11 cellular contexts compared by ENCODE assay signal in the genomic region with DNA sequence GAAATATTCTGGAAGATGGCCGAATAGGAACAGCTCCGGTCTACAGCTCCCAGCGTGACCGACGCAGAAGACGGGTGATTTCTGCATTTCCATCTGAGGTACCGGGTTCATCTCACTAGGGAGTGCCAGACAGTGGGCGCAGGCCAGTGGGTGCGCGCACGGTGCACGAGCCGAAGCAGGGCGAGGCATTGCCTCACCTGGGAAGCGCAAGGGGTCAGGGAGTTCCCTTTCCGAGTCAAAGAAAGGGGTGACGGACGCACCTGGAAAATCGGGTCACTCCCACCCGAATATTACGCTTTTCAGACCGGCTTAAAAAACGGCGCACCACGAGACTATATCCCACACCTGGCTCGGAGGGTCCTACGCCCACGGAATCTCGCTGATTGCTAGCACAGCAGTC. TPM values are rescaled to one million over a fixed set of nuclear protein-coding genes. Genes with fewer than 3 reads are reported as not detected.
DNase-seq lines count a peak whose midpoint lies in the region; ATAC-seq and TF ChIP-seq lines count a peak whose summit lies in the region.
"Not testable (repeated sequence)": the region's sequence is repeated elsewhere in the genome, so short reads cannot be mapped to it uniquely, and the experiment has no call there.
"Had no signal": no experiment of that assay in that cellular context is flagged by ENCODE, and none has a peak within 500 bp of the region (broad histone marks: within the 10 kb centered on the region; RNA-seq: fewer than 3 reads in every experiment).

No MANE protein-coding gene starts in this region.

- not testable (repeated sequence) for H3K4me1 ChIP-seq in GM23338 (ENCODE audit: insufficient read depth); HUES6 (ENCODE audit: control insufficient read depth, insufficient read depth, low read length); PC-9 (replicated peaks; ENCODE audit: insufficient read depth); endodermal cell (ENCODE audit: control insufficient read depth, insufficient read depth, low read length); hepatocyte (ENCODE audit: insufficient read depth); neural progenitor cell; smooth muscle cell (ENCODE audit: low read depth)

- not testable (repeated sequence) for H3K9me3 Mint-ChIP-seq in GM23338, neural progenitor cell
- H3K9me3 Mint-ChIP-seq in endodermal cell (peaks cover 34% of the 10 kb centered on the region), nephron (peaks cover 10% of the 10 kb centered on the region)

- H3K27ac Mint-ChIP-seq in GM23338, neural progenitor cell: not testable (repeated sequence)
- peak overlapping the region; percentile 87 for H3K27ac Mint-ChIP-seq in endodermal cell
- peak overlapping the region in 1 of 3 experiments; percentile 20 for H3K27ac Mint-ChIP-seq in nephron

- H3K27ac ChIP-seq in GM23338 (ENCODE audit: low read depth); HUES6 (ENCODE audit: low read depth, low read length); PC-9; endodermal cell (ENCODE audit: low read depth, low read length); hepatocyte; neural progenitor cell; smooth muscle cell (ENCODE audit: low read depth): not testable (repeated sequence)

- H3K4me2 ChIP-seq in GM23338 (peak overlapping the region; percentile 66; the same call in 1 of the 2 replicates), PC-9 (0 out of 2 replicates have a peak overlapping the region, but pooled peaks have one; percentile 55), hepatocyte (peak overlapping the region; percentile 7), neural progenitor cell (peak overlapping the region; percentile 45), smooth muscle cell (peak overlapping the region; percentile 12)

- not testable (repeated sequence) for H3F3A ChIP-seq in GM23338 (replicated peaks; ENCODE audit: low read depth); PC-9 (ENCODE audit: insufficient read depth, low read depth); neural progenitor cell (ENCODE audit: low read depth); smooth muscle cell (ENCODE audit: low read depth)

- not testable (repeated sequence) for H3K36me3 Mint-ChIP-seq in GM23338 (ENCODE audit: low read depth); endodermal cell (ENCODE audit: low read depth); nephron (ENCODE audit: low read depth); neural progenitor cell

- not testable (repeated sequence) for BruUV-seq in PC-9 (replicated peaks; lab: Mats Ljungman, UMichigan)

- CTCF ChIA-PET in PC-9 (lab: Charles Lee) = not testable (repeated sequence)

- not testable (repeated sequence) for H3K9me3 ChIP-seq in HUES6 (ENCODE audit: control insufficient read depth, insufficient read depth, low read depth, low read length); PC-9 (ENCODE audit: insufficient read depth, low read depth); hepatocyte (ENCODE audit: low read depth); neural progenitor cell (ENCODE audit: low read depth); smooth muscle cell (replicated peaks; ENCODE audit: low read depth)
- peaks cover 19% of the 10 kb centered on the region for H3K9me3 ChIP-seq in endodermal cell (ENCODE audit: control insufficient read depth, low read length)

- not testable (repeated sequence) for ATAC-seq in GM23338

- not testable (repeated sequence) for H3K9ac ChIP-seq in HUES6 (ENCODE audit: low read length); endodermal cell (ENCODE audit: extremely low read depth, low read length, poor library complexity, severe bottlenecking); neural progenitor cell; smooth muscle cell (ENCODE audit: low read depth)

- H3K4me3 Mint-ChIP-seq in GM23338 (peak overlapping the region; percentile 58; the same call in 2 of the 3 replicates), endodermal cell (peak overlapping the region; percentile 48), nephron (peak overlapping the region; percentile 57 to 71 (median 65)), neural progenitor cell (peak overlapping the region; percentile 68)

- not testable (repeated sequence) for H3K36me3 ChIP-seq in GM23338 (ENCODE audit: insufficient read depth); HUES6 (ENCODE audit: control insufficient read depth, insufficient read depth, low read length); PC-9 (ENCODE audit: low read depth); endodermal cell (ENCODE audit: control insufficient read depth, insufficient read depth, low read length); hepatocyte (replicated peaks; ENCODE audit: insufficient read depth, low read depth); neural progenitor cell; smooth muscle cell (ENCODE audit: low read depth)

- POLR2A ChIA-PET in PC-9 (lab: Charles Lee; ENCODE audit: unreplicated experiment) = not testable (repeated sequence)

- intact Hi-C loops in PC-9 (cut with micrococcal nuclease; ENCODE audit: unreplicated experiment) = not testable (repeated sequence)

- not testable (repeated sequence) for DNase-seq in GM23338 (ENCODE audit: low spot score); PC-9; endodermal cell; hepatocyte (ENCODE audit: low spot score); neural progenitor cell (ENCODE audit: low spot score); smooth muscle cell (lab: John Stamatoyannopoulos, UW; ENCODE audit: unreplicated experiment)

- H2AFZ ChIP-seq in GM23338; PC-9; hepatocyte; neural progenitor cell (replicated peaks); smooth muscle cell (ENCODE audit: low read depth): not testable (repeated sequence)

- H3K27me3 ChIP-seq in GM23338 (ENCODE audit: insufficient read depth); HUES6 (ENCODE audit: control insufficient read depth, insufficient read depth, low read length); PC-9 (ENCODE audit: insufficient read depth, low read depth); endodermal cell (ENCODE audit: control insufficient read depth, insufficient read depth, low read length, poor library complexity, severe bottlenecking); hepatocyte; neural progenitor cell; smooth muscle cell (ENCODE audit: low read depth): not testable (repeated sequence)

- H3K4me1 Mint-ChIP-seq in GM23338, endodermal cell, nephron, neural progenitor cell: not testable (repeated sequence)

- TF ChIP-seq CTCF in GM23338 (conservative IDR thresholded peaks at IDR 0.05; ENCODE audit: low read depth in 2 of 2); PC-9 (conservative IDR thresholded peaks at IDR 0.05); endodermal cell (conservative IDR thresholded peaks at IDR 0.05); hepatocyte (IDR thresholded peaks at IDR 0.05; ENCODE audit: poor library complexity); nephron (IDR thresholded peaks at IDR 0.05; ENCODE audit: unreplicated experiment in 3 of 3); neural progenitor cell (IDR thresholded peaks at IDR 0.05); smooth muscle cell (IDR thresholded peaks at IDR 0.05; ENCODE audit: borderline replicate concordance, insufficient read depth, poor library complexity, severe bottlenecking): not testable (repeated sequence)

- H3K27me3 Mint-ChIP-seq in GM23338 (ENCODE audit: insufficient read depth, low read depth, poor library complexity); endodermal cell (ENCODE audit: insufficient read depth); nephron (ENCODE audit: low read depth); neural progenitor cell (ENCODE audit: insufficient read depth, low read depth): not testable (repeated sequence)

- peak overlapping the region; percentile 45 for H3K4me3 ChIP-seq in GM23338
- peak overlapping the region; percentile 34; the same call in 1 of the 2 replicates for H3K4me3 ChIP-seq in HUES6 (ENCODE audit: low read depth, low read length)
- peak overlapping the region; percentile 24; the same call in 1 of the 2 replicates for H3K4me3 ChIP-seq in PC-9
- not testable (repeated sequence) for H3K4me3 ChIP-seq in endodermal cell (ENCODE audit: low read length); hepatocyte; smooth muscle cell
- peak overlapping the region; percentile 9 for H3K4me3 ChIP-seq in neural progenitor cell

- H4K20me1 ChIP-seq in GM23338 (replicated peaks; ENCODE audit: insufficient read depth); PC-9 (ENCODE audit: insufficient read depth); hepatocyte (ENCODE audit: insufficient read depth, poor library complexity, severe bottlenecking); neural progenitor cell (ENCODE audit: low read depth); smooth muscle cell (ENCODE audit: low read depth): not testable (repeated sequence)

- not testable (repeated sequence) for H3K79me2 ChIP-seq in GM23338 (replicated peaks; ENCODE audit: insufficient read depth); PC-9 (ENCODE audit: low read depth); hepatocyte; neural progenitor cell (ENCODE audit: low read depth); smooth muscle cell (ENCODE audit: low read depth)

- WGBS in endodermal cell (ENCODE audit: insufficient coverage in 1 of 2, insufficient read length in 1 of 2), 2 experiments = 82% methylated on average over 6 of the region's 29 CpGs; no CpG with 5 or more reads in 1 of the 2 experiments
- 67% methylated on average over 23 of the region's 29 CpGs for WGBS in hepatocyte (ENCODE audit: low lambda C conversion rate, missing lambda C conversion rate)
- 65% methylated on average over 27 of the region's 29 CpGs for WGBS in smooth muscle cell (ENCODE audit: low lambda C conversion rate)

- H3K9me2 ChIP-seq in GM23338 (ENCODE audit: insufficient read depth); PC-9 (ENCODE audit: insufficient read depth); hepatocyte (replicated peaks; ENCODE audit: insufficient read depth): not testable (repeated sequence)

RNA-seq across cellular contexts. Expression of gene PCDH18, which starts 36.0 kb away (rescaled TPM):
- 63.2 and 68.1 TPM in 2 replicates for total RNA-seq in GM23338 (2014; rRNA removed; shearing (Covaris generic))
- polyA plus RNA-seq in GM23338 (2016; fragmentation: Nextera tagmentation; extraction: Ambion mirVana) (17.3 and 19.5 TPM in 2 replicates), hepatocyte (15.1 and 17.2 TPM in 2 replicates), smooth muscle cell (13.4 and 24.5 TPM in 2 replicates)
- total RNA-seq in PC-9 (2021) (0.15 and 0.40 TPM in 2 replicates), endodermal cell (1 to 10 TPM; 8.1 to 9.2 TPM), hepatocyte (70.9 and 73.4 TPM in 2 replicates), neural progenitor cell (ENCODE audit: low replicate concordance) (162 and 220 TPM in 2 replicates), smooth muscle cell (51.3 and 58.8 TPM in 2 replicates)
- polyA plus RNA-seq in endodermal cell (2013, experiment 1 of 2) = 97.7 TPM
- polyA plus RNA-seq in endodermal cell (2013, experiment 2 of 2) = 81.0 TPM
- total RNA-seq: CD4-positive, alpha-beta T cell; CD8-positive, alpha-beta memory T cell had no signal
- polyA plus RNA-seq: CD14-positive monocyte; CD8-positive, alpha-beta memory T cell had no signal

Comparison
In these comparisons a context has a peak if more than half of its experiments do, and no peak if none do; other contexts are left out.
1. H3K4me2 ChIP-seq: peak in every context shown above with its lines; median percentile 66 in GM23338; 55 in PC-9; 45 in neural progenitor cell; 12 in smooth muscle cell; 7 in hepatocyte.